25 cellular contexts compared by ENCODE assay signal in genomic region chr7:111172573-111172972, GRCh38.
"Had no signal": no experiment of that assay in that cellular context is flagged by ENCODE, and none has a peak within 500 bp of the region (broad histone marks: within the 10 kb centered on the region; RNA-seq: fewer than 3 reads in every experiment).

No MANE protein-coding gene starts in this region.

- H3K9me3 Mint-ChIP-seq: memory B cell; nephron progenitor cell; stimulated activated effector memory CD8-positive, alpha-beta T cell treated with anti-CD3 and anti-CD28 coated beads, Interleukin-12 subunit alpha, Interleukin-12 subunit beta, amount 100 ng/mL, for 72 hours had no signal

- H3K4me3 Mint-ChIP-seq: memory B cell; naive thymus-derived CD4-positive, alpha-beta T cell; nephron progenitor cell; stimulated activated effector memory CD8-positive, alpha-beta T cell treated with anti-CD3 and anti-CD28 coated beads, Interleukin-12 subunit alpha, Interleukin-12 subunit beta, amount 100 ng/mL, for 72 hours; type B pancreatic cell had no signal

- H3K27ac ChIP-seq: dorsolateral prefrontal cortex, foreskin keratinocyte, gastroesophageal sphincter, heart left ventricle, hepatocyte, prostate gland, right atrium auricular region, stomach, testis, tibial artery had no signal

- H3K27ac Mint-ChIP-seq: memory B cell; naive thymus-derived CD4-positive, alpha-beta T cell; nephron progenitor cell; stimulated activated effector memory CD8-positive, alpha-beta T cell treated with anti-CD3 and anti-CD28 coated beads, Interleukin-12 subunit alpha, Interleukin-12 subunit beta, amount 100 ng/mL, for 72 hours; type B pancreatic cell had no signal

- H3K4me1 Mint-ChIP-seq: stimulated activated effector memory CD8-positive, alpha-beta T cell treated with anti-CD3 and anti-CD28 coated beads, Interleukin-12 subunit alpha, Interleukin-12 subunit beta, amount 100 ng/mL, for 72 hours had no signal

- H3K9me3 ChIP-seq: gastroesophageal sphincter, heart left ventricle, prostate gland, right atrium auricular region, stomach, testis, tibial artery had no signal

- H3K27me3 Mint-ChIP-seq: memory B cell; naive thymus-derived CD4-positive, alpha-beta T cell; type B pancreatic cell had no signal

- DNase-seq: dorsolateral prefrontal cortex; effector CD4-positive, alpha-beta T cell; heart left ventricle; kidney; midbrain; naive thymus-derived CD4-positive, alpha-beta T cell; nephron progenitor cell; nucleus accumbens; stimulated activated CD4-positive, alpha-beta T cell treated with anti-CD3 and anti-CD28 coated beads, Interleukin-2, amount 100 ng/mL, for 24 hours; stimulated activated CD4-positive, alpha-beta T cell treated with anti-CD3 and anti-CD28 coated beads, Interleukin-4, amount 100 ng/mL, for 24 hours; stimulated activated naive CD4-positive, alpha-beta T cell treated with Interleukin-2 at 50 U/mL for 16 hours; stomach; testis; tibial artery had no signal

- H3K36me3 Mint-ChIP-seq: stimulated activated effector memory CD8-positive, alpha-beta T cell treated with anti-CD3 and anti-CD28 coated beads, Interleukin-12 subunit alpha, Interleukin-12 subunit beta, amount 100 ng/mL, for 72 hours had no signal

- ATAC-seq: foreskin keratinocyte; gastroesophageal sphincter; heart left ventricle; left lobe of liver; naive thymus-derived CD4-positive, alpha-beta T cell; sciatic nerve; stimulated activated effector memory CD8-positive, alpha-beta T cell treated with anti-CD3 and anti-CD28 coated beads, Interleukin-12 subunit alpha, Interleukin-12 subunit beta, amount 100 ng/mL, for 72 hours had no signal

- H3K27me3 ChIP-seq: dorsolateral prefrontal cortex, foreskin keratinocyte, gastroesophageal sphincter, heart left ventricle, hepatocyte, right atrium auricular region, stomach, testis, tibial artery had no signal

- H3K4me2 ChIP-seq: hepatocyte had no signal

- H2AFZ ChIP-seq: hepatocyte had no signal

- H3K4me3 ChIP-seq: dorsolateral prefrontal cortex, gastroesophageal sphincter, heart left ventricle, hepatocyte, lung, prostate gland, right atrium auricular region, stomach, testis, tibial artery had no signal

- H3K79me2 ChIP-seq: hepatocyte had no signal

- H3K36me3 ChIP-seq: gastroesophageal sphincter, heart left ventricle, prostate gland, right atrium auricular region, stomach, tibial artery had no signal

- H3K4me1 ChIP-seq: foreskin keratinocyte, right atrium auricular region, testis, tibial artery had no signal
